ENCODE assay signal across 8 cellular contexts in genomic region chr20:4685923-4686221, GRCh38. TPM values are rescaled to one million over a fixed set of nuclear protein-coding genes. Genes with fewer than 3 reads are reported as not detected.
DNase-seq lines count a peak whose midpoint lies in the region; ATAC-seq and TF ChIP-seq lines count a peak whose summit lies in the region.

No MANE protein-coding gene starts in this region.

- peaks cover 16% of the 10 kb centered on the region for H3K27me3 Mint-ChIP-seq in H9 (ENCODE audit: low read depth)
- H3K27me3 Mint-ChIP-seq in activated CD4-positive, alpha-beta memory T cell treated with anti-CD3 and anti-CD28 coated beads for 36 hours, result no peaks in the 10 kb centered on the region

- H2BK120ac ChIP-seq in H9 (ENCODE audit: low read depth, low read length, poor library complexity, severe bottlenecking), result no peak overlapping the region

- H3K4me3 ChIP-seq in right cardiac atrium (ENCODE audit: low read length), result peak overlapping the region; percentile 98
- H3K4me3 ChIP-seq in skin epidermis, result peak overlapping the region; percentile 79 to 96 (median 93)

- H2BK12ac ChIP-seq in H9 (ENCODE audit: insufficient read length, low read depth, low read length), result no peak overlapping the region

- H3K23ac ChIP-seq in H9 (ENCODE audit: insufficient read length, low read depth, low read length), result no peak overlapping the region

- H3K9ac ChIP-seq in H9 (ENCODE audit: extremely low read depth, insufficient read length, low read length), result peak overlapping the region; percentile 19

- CTCF ChIA-PET in activated CD4-positive, alpha-beta memory T cell treated with anti-CD3 and anti-CD28 coated beads for 36 hours (lab: Charles Lee), result no interaction called here

- no peak for DNase-seq in H9
- DNase-seq in activated CD4-positive, alpha-beta memory T cell treated with anti-CD3 and anti-CD28 coated beads for 36 hours, result no peak
- DNase-seq in right cardiac atrium, result no peak
- DNase-seq in NCI-H2029 treated with DMSO at 0.1 percent for 48 hours (lab: John Stamatoyannopoulos, UW), result no peak
- no peak for DNase-seq in GDM1 (lab: John Stamatoyannopoulos, UW)

- no peak overlapping the region for H3K4ac ChIP-seq in H9 (ENCODE audit: low read depth, low read length)

- H3K9me3 Mint-ChIP-seq in H9, result no peaks in the 10 kb centered on the region
- no peaks in the 10 kb centered on the region for H3K9me3 Mint-ChIP-seq in activated CD4-positive, alpha-beta memory T cell treated with anti-CD3 and anti-CD28 coated beads for 36 hours

- no peak overlapping the region for H3K14ac ChIP-seq in H9 (ENCODE audit: insufficient read depth, low read length)

- no peak overlapping the region for H2BK5ac ChIP-seq in H9 (ENCODE audit: insufficient read length, low read length)

- H3K27ac Mint-ChIP-seq in H9, result peak overlapping the region in 1 of 3 experiments; percentile 60; a peak in 1 of 7 replicates
- H3K27ac Mint-ChIP-seq in activated CD4-positive, alpha-beta memory T cell treated with anti-CD3 and anti-CD28 coated beads for 36 hours, result peak overlapping the region; percentile 98

- no peak overlapping the region for H2AK5ac ChIP-seq in H9 (ENCODE audit: insufficient read length, low read length)

- H3K27me3 ChIP-seq in H9 (ENCODE audit: insufficient read depth, low read length) (no peaks in the 10 kb centered on the region), right cardiac atrium (ENCODE audit: control insufficient read depth, insufficient read depth) (no peaks in the 10 kb centered on the region)

- H2AFZ ChIP-seq in H9 (ENCODE audit: low read length), result no peak overlapping the region

- peak overlapping the region; percentile 72 to 82 for H3K4me3 Mint-ChIP-seq in H9
- H3K4me3 Mint-ChIP-seq in activated CD4-positive, alpha-beta memory T cell treated with anti-CD3 and anti-CD28 coated beads for 36 hours, result peak overlapping the region; percentile 80

- H3K9me3 ChIP-seq in H9 (ENCODE audit: control insufficient read depth, low read depth, low read length) (no peaks in the 10 kb centered on the region), right cardiac atrium (ENCODE audit: control insufficient read depth, low read length) (no peaks in the 10 kb centered on the region)

- peak overlapping the region; percentile 78 for H3K4me2 ChIP-seq in H9 (ENCODE audit: insufficient read depth, insufficient read length, low read length)

- H4K20me1 ChIP-seq in H9 (ENCODE audit: control insufficient read depth, insufficient read depth, insufficient read length), result no peaks in the 10 kb centered on the region

- H3K79me1 ChIP-seq in H9 (ENCODE audit: insufficient read depth, low read depth, low read length, poor library complexity, severe bottlenecking), result no peaks in the 10 kb centered on the region

- POLR2A ChIA-PET in activated CD4-positive, alpha-beta memory T cell treated with anti-CD3 and anti-CD28 coated beads for 36 hours (lab: Charles Lee), result no interaction called here

- peaks cover 4% of the 10 kb centered on the region for H3K23me2 ChIP-seq in H9 (ENCODE audit: insufficient read length, low read depth, low read length, poor library complexity, severe bottlenecking)

- no peaks in the 10 kb centered on the region for H3K36me3 Mint-ChIP-seq in H9 (ENCODE audit: insufficient read depth in 1 of 3, low read depth in 3 of 3)
- peaks cover 20% of the 10 kb centered on the region for H3K36me3 Mint-ChIP-seq in activated CD4-positive, alpha-beta memory T cell treated with anti-CD3 and anti-CD28 coated beads for 36 hours

- no peak overlapping the region for H2BK20ac ChIP-seq in H9 (ENCODE audit: low read depth, low read length, poor library complexity, severe bottlenecking)

- no peak overlapping the region for H4K8ac ChIP-seq in H9 (replicated peaks; ENCODE audit: insufficient read length, low read depth, low read length)

- no peak overlapping the region for H4K5ac ChIP-seq in H9 (ENCODE audit: insufficient read length, low read depth, low read length)

- no peak overlapping the region for H3K56ac ChIP-seq in H9 (ENCODE audit: insufficient read length, low read depth, low read length)

- ATAC-seq in right cardiac atrium (no peak), GM19463 (IDR thresholded peaks at IDR 0.05; ENCODE audit: unreplicated experiment) (no peak), HG03095 (IDR thresholded peaks at IDR 0.05; ENCODE audit: unreplicated experiment) (no peak)

- H4K91ac ChIP-seq in H9 (ENCODE audit: insufficient read length, low read depth, low read length), result no peak overlapping the region

- no peak overlapping the region for H3K27ac ChIP-seq in H9 (ENCODE audit: insufficient read length, low read depth, low read length)
- H3K27ac ChIP-seq in right cardiac atrium (ENCODE audit: low read length), result peak overlapping the region; percentile 93
- H3K27ac ChIP-seq in skin epidermis, result peak overlapping the region in 20 of 21 experiments; percentile 91 to 100 (median 99)

- peaks cover 2% of the 10 kb centered on the region; the same call in 1 of the 2 replicates for H3K79me2 ChIP-seq in H9 (ENCODE audit: insufficient read depth, low read length)

- H3T11ph ChIP-seq in H9 (ENCODE audit: low read length), result peak overlapping the region; percentile 59

- intact Hi-C loops in activated CD4-positive, alpha-beta memory T cell treated with anti-CD3 and anti-CD28 coated beads for 36 hours (cut with micrococcal nuclease), result no loop called here
- intact Hi-C loops in right cardiac atrium (cut with DNase I), result no loop called here

- peaks cover 3% of the 10 kb centered on the region; the same call in 1 of the 2 replicates for H3K4me1 ChIP-seq in H9 (ENCODE audit: insufficient read depth, low read length)
- peaks cover 2% of the 10 kb centered on the region for H3K4me1 ChIP-seq in right cardiac atrium (ENCODE audit: control insufficient read depth, insufficient read depth, low read length)

- H3K18ac ChIP-seq in H9 (ENCODE audit: insufficient read length, low read depth, low read length), result peak overlapping the region; percentile 46

- H2BK15ac ChIP-seq in H9 (ENCODE audit: low read depth, low read length), result no peak overlapping the region

- no CpG with 5 or more reads among the region's 8 CpGs for WGBS in H9 (ENCODE audit: extremely low coverage, insufficient read length, low lambda C conversion rate)
- 11% methylated on average over 8 of the region's 8 CpGs for WGBS in right cardiac atrium

- no peak for TF ChIP-seq CTCF in H9 (conservative IDR thresholded peaks at IDR 0.05)

- H3K4me1 Mint-ChIP-seq in H9, result peaks cover 31 to 32% of the 10 kb centered on the region in 2 experiments
- H3K4me1 Mint-ChIP-seq in activated CD4-positive, alpha-beta memory T cell treated with anti-CD3 and anti-CD28 coated beads for 36 hours (ENCODE audit: low read depth), result peaks cover 64% of the 10 kb centered on the region

RNA-seq across cellular contexts. Expression of gene PRNP, which starts 0.4 kb away (rescaled TPM):
- total RNA-seq in H9 (2021) (18.5 and 19.0 TPM in 2 replicates), right cardiac atrium (100 to 1,000 TPM; 134 to 195 (median 178) TPM)
- total RNA-seq in activated CD4-positive, alpha-beta memory T cell treated with anti-CD3 and anti-CD28 coated beads for 36 hours, result 10 to 100 TPM; 53.2 to 54.6 TPM
- polyA plus RNA-seq in right cardiac atrium, result 146 TPM

RNA-seq across cellular contexts. Expression of gene PRND, which starts 35.8 kb away (rescaled TPM):
- total RNA-seq in H9 (2021) (0.04 TPM in 1 of 2 replicates, not detected in the other), right cardiac atrium (not detected)
- not detected for total RNA-seq in activated CD4-positive, alpha-beta memory T cell treated with anti-CD3 and anti-CD28 coated beads for 36 hours
- not detected for polyA plus RNA-seq in right cardiac atrium
